Comparison of ENCODE assay signal across 8 cellular contexts in the genomic region with DNA sequence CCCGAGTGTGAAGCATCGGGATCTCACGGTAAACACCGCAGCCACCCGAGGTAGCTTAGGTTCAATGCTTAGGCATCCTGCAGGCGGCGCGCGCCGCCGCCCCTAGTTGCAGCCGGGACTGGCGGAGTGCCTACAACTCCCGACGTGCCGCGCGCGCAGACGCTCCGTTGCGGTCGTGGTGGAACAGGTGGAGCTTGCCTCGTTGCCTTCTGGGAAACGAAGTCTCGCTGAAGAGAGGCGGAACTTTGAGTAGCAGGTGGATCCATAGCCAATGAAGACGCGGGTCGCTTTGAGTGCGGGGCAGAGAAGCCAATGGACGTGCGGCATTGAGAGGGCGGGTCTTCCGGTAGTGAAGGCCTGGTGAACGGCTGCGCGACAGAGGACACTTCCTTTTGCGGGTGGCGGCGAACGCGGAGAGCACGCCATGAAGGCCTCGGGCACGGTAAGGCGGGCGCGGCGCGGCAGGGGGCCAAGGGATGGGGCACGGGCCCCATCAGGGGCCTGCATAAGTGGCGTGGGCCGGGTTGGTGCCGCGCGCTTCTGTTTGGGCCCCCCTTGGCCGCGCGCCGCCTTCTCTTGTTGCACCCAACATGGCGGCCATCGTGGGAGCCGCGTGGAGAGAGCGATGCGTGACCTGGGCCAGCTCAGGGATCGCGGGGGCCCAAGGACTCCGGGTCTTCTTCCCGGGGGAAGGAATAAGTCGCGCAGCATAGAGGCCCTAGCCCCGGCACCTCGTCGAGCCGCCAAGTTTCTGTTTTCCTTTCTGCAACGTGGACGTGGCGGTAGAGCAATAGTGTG.
DNase-seq lines count a peak whose midpoint lies in the region; ATAC-seq and TF ChIP-seq lines count a peak whose summit lies in the region.

RPL18A (plus strand) TSS at position 378 of the 798 bp plus-strand sequence; CDS start at position 425, 47 bp downstream.

- peak within 1 kb of the TSS; percentile 91 for H3K4me3 Mint-ChIP-seq in central memory CD8-positive, alpha-beta T cell

- no peaks in the 10 kb centered on the region for H3K27me3 Mint-ChIP-seq in central memory CD8-positive, alpha-beta T cell

- peaks cover 44% of the 10 kb centered on the region for H3K4me1 Mint-ChIP-seq in central memory CD8-positive, alpha-beta T cell

- DNase-seq in AG09309 (ENCODE audit: low read depth): peak; percentile 99
- DNase-seq in NCI-H345 (lab: John Stamatoyannopoulos, UW): peak; percentile 99
- DNase-seq in activated CD4-positive, CD25-positive, alpha-beta regulatory T cell (lab: John Stamatoyannopoulos, UW): peak; percentile 90 to 98 (median 97)
- peak; percentile 85 to 98 for DNase-seq in central memory CD8-positive, alpha-beta T cell (ENCODE audit: low spot score in 2 of 2)
- peak; percentile 100 for DNase-seq in iris pigment epithelial cell (ENCODE audit: low read depth)
- DNase-seq in stimulated activated CD4-positive, alpha-beta T cell treated with anti-CD3 and anti-CD28 coated beads, Interleukin-12 subunit alpha, Interleukin-12 subunit beta, amount 100 ng/mL, for 4 hours: peak; percentile 98

- peaks cover 39% of the 10 kb centered on the region for H3K36me3 Mint-ChIP-seq in central memory CD8-positive, alpha-beta T cell (ENCODE audit: insufficient read depth)

- H3K9me3 Mint-ChIP-seq in central memory CD8-positive, alpha-beta T cell: no peaks in the 10 kb centered on the region

- peak within 1 kb of the TSS; percentile 89 for H3K27ac Mint-ChIP-seq in central memory CD8-positive, alpha-beta T cell (ENCODE audit: low read depth)

- peak; percentile 88 for TF ChIP-seq CTCF in AG09309 (IDR thresholded peaks at IDR 0.05; ENCODE audit: control insufficient read depth, insufficient read depth, low read depth, low read length, missing control alignments)

- ATAC-seq in GM18909 (IDR thresholded peaks at IDR 0.05; ENCODE audit: poor library complexity, unreplicated experiment) (peak; percentile 89), HG03196 (IDR thresholded peaks at IDR 0.05; ENCODE audit: unreplicated experiment) (peak; percentile 89)
- ATAC-seq in central memory CD8-positive, alpha-beta T cell (replicated peaks; ENCODE audit: extremely low read depth, poor library complexity, severe bottlenecking): peak; percentile 98

- peak within 1 kb of the TSS; percentile 95 for H3K4me3 ChIP-seq in AG09309 (ENCODE audit: control insufficient read depth, low read depth, low read length)

Comparison
In these comparisons a context has a peak if more than half of its experiments do, and no peak if none do; other contexts are left out.
1. Peak in every context shown above with its lines: DNase-seq, ATAC-seq and H3K4me3 ChIP-seq.